In the genomic region with DNA sequence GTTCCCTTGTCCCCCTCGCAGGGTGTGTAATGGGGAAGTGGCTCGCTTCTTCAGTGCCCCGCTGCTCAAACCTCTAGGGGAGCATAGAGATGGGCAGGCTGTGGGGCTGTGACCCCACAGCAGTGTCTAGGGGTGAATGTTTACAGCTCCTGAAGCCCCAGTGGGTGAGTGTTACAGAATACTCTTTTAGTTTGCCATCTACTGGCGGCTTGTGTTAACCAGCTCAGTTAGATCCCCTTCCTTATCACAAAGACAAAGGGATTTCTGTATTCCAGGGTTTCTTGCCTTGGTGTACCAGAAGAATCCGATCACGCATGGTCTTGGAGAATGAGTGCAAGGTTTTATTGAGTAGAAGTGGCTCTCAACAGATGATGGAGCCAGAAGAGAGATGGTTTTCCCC, we compare ENCODE assay signal across 1 cellular context.
TF ChIP-seq lines count a peak whose summit lies in the region.

No MANE protein-coding gene starts in this region.

TF ChIP-seq in HepG2, 621 proteins besides CTCF, POLR2A, EP300 and RAD21 (continued from another document):
- no peak for TF ChIP-seq ZFP82 (CRISPR knock-in tag; IDR thresholded peaks at IDR 0.05; ENCODE audit: borderline replicate concordance)
- TF ChIP-seq, protein P1, sequence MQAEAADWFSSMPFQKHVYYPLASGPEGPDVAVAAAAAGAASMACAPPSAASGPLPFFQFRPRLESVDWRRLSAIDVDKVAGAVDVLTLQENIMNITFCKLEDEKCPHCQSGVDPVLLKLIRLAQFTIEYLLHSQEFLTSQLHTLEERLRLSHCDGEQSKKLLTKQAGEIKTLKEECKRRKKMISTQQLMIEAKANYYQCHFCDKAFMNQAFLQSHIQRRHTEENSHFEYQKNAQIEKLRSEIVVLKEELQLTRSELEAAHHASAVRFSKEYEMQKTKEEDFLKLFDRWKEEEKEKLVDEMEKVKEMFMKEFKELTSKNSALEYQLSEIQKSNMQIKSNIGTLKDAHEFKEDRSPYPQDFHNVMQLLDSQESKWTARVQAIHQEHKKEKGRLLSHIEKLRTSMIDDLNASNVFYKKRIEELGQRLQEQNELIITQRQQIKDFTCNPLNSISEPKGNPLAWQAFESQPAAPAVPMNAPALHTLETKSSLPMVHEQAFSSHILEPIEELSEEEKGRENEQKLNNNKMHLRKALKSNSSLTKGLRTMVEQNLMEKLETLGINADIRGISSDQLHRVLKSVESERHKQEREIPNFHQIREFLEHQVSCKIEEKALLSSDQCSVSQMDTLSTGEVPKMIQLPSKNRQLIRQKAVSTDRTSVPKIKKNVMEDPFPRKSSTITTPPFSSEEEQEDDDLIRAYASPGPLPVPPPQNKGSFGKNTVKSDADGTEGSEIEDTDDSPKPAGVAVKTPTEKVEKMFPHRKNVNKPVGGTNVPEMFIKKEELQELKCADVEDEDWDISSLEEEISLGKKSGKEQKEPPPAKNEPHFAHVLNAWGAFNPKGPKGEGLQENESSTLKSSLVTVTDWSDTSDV (CRISPR knock-in tag; IDR thresholded peaks at IDR 0.05), result no peak
- TF ChIP-seq ZNF235 (CRISPR knock-in tag; IDR thresholded peaks at IDR 0.05; ENCODE audit: borderline replicate concordance), result no peak
- no peak for TF ChIP-seq ZNF12 (CRISPR knock-in tag; IDR thresholded peaks at IDR 0.05)
- no peak for TF ChIP-seq ZNF224 (CRISPR knock-in tag; IDR thresholded peaks at IDR 0.05)
- no peak for TF ChIP-seq ZSCAN9 (CRISPR knock-in tag; IDR thresholded peaks at IDR 0.05; ENCODE audit: borderline replicate concordance)
- no peak for TF ChIP-seq ZNF253 (CRISPR knock-in tag; IDR thresholded peaks at IDR 0.05; ENCODE audit: borderline replicate concordance)
- TF ChIP-seq ZNF274 (CRISPR knock-in tag; IDR thresholded peaks at IDR 0.05), result no peak
- TF ChIP-seq, protein P2, sequence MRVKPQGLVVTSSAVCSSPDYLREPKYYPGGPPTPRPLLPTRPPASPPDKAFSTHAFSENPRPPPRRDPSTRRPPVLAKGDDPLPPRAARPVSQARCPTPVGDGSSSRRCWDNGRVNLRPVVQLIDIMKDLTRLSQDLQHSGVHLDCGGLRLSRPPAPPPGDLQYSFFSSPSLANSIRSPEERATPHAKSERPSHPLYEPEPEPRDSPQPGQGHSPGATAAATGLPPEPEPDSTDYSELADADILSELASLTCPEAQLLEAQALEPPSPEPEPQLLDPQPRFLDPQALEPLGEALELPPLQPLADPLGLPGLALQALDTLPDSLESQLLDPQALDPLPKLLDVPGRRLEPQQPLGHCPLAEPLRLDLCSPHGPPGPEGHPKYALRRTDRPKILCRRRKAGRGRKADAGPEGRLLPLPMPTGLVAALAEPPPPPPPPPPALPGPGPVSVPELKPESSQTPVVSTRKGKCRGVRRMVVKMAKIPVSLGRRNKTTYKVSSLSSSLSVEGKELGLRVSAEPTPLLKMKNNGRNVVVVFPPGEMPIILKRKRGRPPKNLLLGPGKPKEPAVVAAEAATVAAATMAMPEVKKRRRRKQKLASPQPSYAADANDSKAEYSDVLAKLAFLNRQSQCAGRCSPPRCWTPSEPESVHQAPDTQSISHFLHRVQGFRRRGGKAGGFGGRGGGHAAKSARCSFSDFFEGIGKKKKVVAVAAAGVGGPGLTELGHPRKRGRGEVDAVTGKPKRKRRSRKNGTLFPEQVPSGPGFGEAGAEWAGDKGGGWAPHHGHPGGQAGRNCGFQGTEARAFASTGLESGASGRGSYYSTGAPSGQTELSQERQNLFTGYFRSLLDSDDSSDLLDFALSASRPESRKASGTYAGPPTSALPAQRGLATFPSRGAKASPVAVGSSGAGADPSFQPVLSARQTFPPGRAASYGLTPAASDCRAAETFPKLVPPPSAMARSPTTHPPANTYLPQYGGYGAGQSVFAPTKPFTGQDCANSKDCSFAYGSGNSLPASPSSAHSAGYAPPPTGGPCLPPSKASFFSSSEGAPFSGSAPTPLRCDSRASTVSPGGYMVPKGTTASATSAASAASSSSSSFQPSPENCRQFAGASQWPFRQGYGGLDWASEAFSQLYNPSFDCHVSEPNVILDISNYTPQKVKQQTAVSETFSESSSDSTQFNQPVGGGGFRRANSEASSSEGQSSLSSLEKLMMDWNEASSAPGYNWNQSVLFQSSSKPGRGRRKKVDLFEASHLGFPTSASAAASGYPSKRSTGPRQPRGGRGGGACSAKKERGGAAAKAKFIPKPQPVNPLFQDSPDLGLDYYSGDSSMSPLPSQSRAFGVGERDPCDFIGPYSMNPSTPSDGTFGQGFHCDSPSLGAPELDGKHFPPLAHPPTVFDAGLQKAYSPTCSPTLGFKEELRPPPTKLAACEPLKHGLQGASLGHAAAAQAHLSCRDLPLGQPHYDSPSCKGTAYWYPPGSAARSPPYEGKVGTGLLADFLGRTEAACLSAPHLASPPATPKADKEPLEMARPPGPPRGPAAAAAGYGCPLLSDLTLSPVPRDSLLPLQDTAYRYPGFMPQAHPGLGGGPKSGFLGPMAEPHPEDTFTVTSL (CRISPR knock-in tag; IDR thresholded peaks at IDR 0.05; ENCODE audit: borderline replicate concordance), result no peak
